ENCODE assay signal across 1 cellular context in the genomic region with DNA sequence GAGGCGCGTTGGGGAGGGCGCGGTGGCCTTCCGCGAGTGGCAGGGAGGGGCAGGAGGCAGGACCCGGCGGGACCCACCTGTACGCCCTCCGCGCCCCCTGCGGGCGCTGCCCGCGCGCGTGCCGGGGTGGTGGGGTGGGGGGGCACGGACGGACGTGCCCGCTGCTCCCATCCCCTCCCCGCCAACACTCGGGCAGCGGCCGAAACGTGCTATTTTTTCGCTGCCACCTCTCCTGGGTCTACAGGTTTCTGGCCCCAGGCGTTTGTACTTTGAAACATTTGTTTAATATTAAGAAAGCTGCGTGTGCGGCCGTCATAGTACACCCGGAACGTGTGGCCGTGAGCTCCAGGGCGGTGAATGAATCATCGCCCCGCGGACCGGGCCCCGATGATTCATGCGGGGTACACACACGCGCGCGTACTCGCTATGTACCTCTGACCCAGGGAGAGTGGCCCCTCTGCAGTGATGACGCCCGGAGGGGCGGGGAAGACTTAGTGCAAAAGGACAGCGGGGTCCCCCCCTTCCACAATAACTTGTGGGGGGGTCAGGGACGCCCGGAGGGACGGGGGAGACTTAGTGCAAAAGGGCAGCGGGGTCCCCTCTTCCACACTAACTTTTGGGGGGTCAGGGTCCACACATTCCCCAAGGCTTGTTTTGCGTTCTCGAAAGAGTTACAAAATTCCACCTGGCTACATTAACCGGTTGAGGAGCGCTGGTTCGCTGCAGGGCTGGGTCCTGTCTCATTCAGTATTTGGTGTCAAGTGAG.
TF ChIP-seq lines count a peak whose summit lies in the region.

No MANE protein-coding gene starts in this region.

TF ChIP-seq in HepG2, 621 proteins besides CTCF, POLR2A, EP300 and RAD21 (continued from another document and continues in another):
- TF ChIP-seq HMGA1 (CRISPR knock-in tag; conservative IDR thresholded peaks at IDR 0.05) (no peak), KLF9 (CRISPR knock-in tag; IDR thresholded peaks at IDR 0.05; ENCODE audit: low read depth) (no peak), ZBTB7A (CRISPR knock-in tag; IDR thresholded peaks at IDR 0.05) (0 out of 2 replicates have a peak, but pooled peaks have one; percentile 53), ZNF879 (CRISPR knock-in tag; IDR thresholded peaks at IDR 0.05) (no peak), JUN (CRISPR knock-in tag; IDR thresholded peaks at IDR 0.05) (peak; percentile 68; the same call in 1 of the 2 replicates), ZNF225 (CRISPR knock-in tag; IDR thresholded peaks at IDR 0.05) (no peak), U2AF1 (optimal IDR thresholded peaks at IDR 0.05; ENCODE audit: low read depth, low read length) (no peak), ZC3H13 (CRISPR knock-in tag; IDR thresholded peaks at IDR 0.05) (peak; percentile 73; the same call in 1 of the 2 replicates), FOXC1 (CRISPR knock-in tag; IDR thresholded peaks at IDR 0.05; ENCODE audit: borderline replicate concordance) (0 out of 2 replicates have a peak, but pooled peaks have one; percentile 34), SMAD1 (CRISPR knock-in tag; IDR thresholded peaks at IDR 0.05; ENCODE audit: borderline replicate concordance, low read depth) (no peak), DR1 (CRISPR knock-in tag; IDR thresholded peaks at IDR 0.05) (no peak), CCAR2 (optimal IDR thresholded peaks at IDR 0.05; ENCODE audit: low read depth, low read length) (no peak), FOXP4 (CRISPR knock-in tag; IDR thresholded peaks at IDR 0.05) (no peak; the same call in 1 of the 2 replicates), ZSCAN9 (CRISPR knock-in tag; IDR thresholded peaks at IDR 0.05; ENCODE audit: borderline replicate concordance) (no peak), NCOA2 (CRISPR knock-in tag; IDR thresholded peaks at IDR 0.05) (no peak; the same call in 1 of the 2 replicates), ZNF512 (CRISPR knock-in tag; IDR thresholded peaks at IDR 0.05) (no peak), ATF6 (CRISPR knock-in tag; conservative IDR thresholded peaks at IDR 0.05) (no peak), ZNF136 (CRISPR knock-in tag; IDR thresholded peaks at IDR 0.05; ENCODE audit: low read depth) (no peak), RXRA (CRISPR knock-in tag; IDR thresholded peaks at IDR 0.05) (peak; percentile 39), CAMTA2 (CRISPR knock-in tag; IDR thresholded peaks at IDR 0.05; ENCODE audit: borderline replicate concordance) (no peak), ZNF557 (CRISPR knock-in tag; IDR thresholded peaks at IDR 0.05) (no peak), NKX3-1 (CRISPR knock-in tag; IDR thresholded peaks at IDR 0.05) (no peak), ZNF547 (CRISPR knock-in tag; IDR thresholded peaks at IDR 0.05) (no peak), RARG (CRISPR knock-in tag; IDR thresholded peaks at IDR 0.05; ENCODE audit: low read depth) (no peak), ZNF615 (CRISPR knock-in tag; IDR thresholded peaks at IDR 0.05; ENCODE audit: borderline replicate concordance) (no peak), ZNF333 (CRISPR knock-in tag; IDR thresholded peaks at IDR 0.05; ENCODE audit: borderline replicate concordance) (no peak), ELF1 (CRISPR knock-in tag; IDR thresholded peaks at IDR 0.05) (no peak), ZNF577 (CRISPR knock-in tag; IDR thresholded peaks at IDR 0.05; ENCODE audit: borderline replicate concordance, low read depth) (no peak), SNAPC2 (CRISPR knock-in tag; IDR thresholded peaks at IDR 0.05) (no peak), PAXIP1 (CRISPR knock-in tag; conservative IDR thresholded peaks at IDR 0.05) (peak; percentile 76), HCFC1 (IDR thresholded peaks at IDR 0.05; ENCODE audit: low read depth, low read length) (0 out of 2 replicates have a peak, but pooled peaks have one; percentile 5), ETV6 (CRISPR knock-in tag; conservative IDR thresholded peaks at IDR 0.05) (no peak), ZSCAN25 (CRISPR knock-in tag; IDR thresholded peaks at IDR 0.05) (peak; percentile 67; the same call in 1 of the 2 replicates), POLR2AphosphoS5 (IDR thresholded peaks at IDR 0.05; ENCODE audit: low read depth, low read length) (peak; percentile 52; the same call in 1 of the 2 replicates), HDAC2 (CRISPR knock-in tag; IDR thresholded peaks at IDR 0.05) (no peak; the same call in 1 of the 2 replicates), HNRNPH1 (optimal IDR thresholded peaks at IDR 0.05; ENCODE audit: low read depth, low read length) (no peak), MYC (CRISPR knock-in tag; IDR thresholded peaks at IDR 0.05; ENCODE audit: borderline replicate concordance) (no peak), HMG20B (CRISPR knock-in tag; conservative IDR thresholded peaks at IDR 0.05) (no peak), KAT8 (CRISPR knock-in tag; IDR thresholded peaks at IDR 0.05) (0 out of 2 replicates have a peak, but pooled peaks have one; percentile 20), ZNF766 (CRISPR knock-in tag; IDR thresholded peaks at IDR 0.05; ENCODE audit: borderline replicate concordance) (no peak), NFYB (CRISPR knock-in tag; IDR thresholded peaks at IDR 0.05) (no peak), ZNF317 (CRISPR knock-in tag; IDR thresholded peaks at IDR 0.05) (0 out of 2 replicates have a peak, but pooled peaks have one; percentile 41), ZKSCAN8 (CRISPR knock-in tag; IDR thresholded peaks at IDR 0.05; ENCODE audit: borderline replicate concordance) (no peak), ZNF614 (CRISPR knock-in tag; IDR thresholded peaks at IDR 0.05; ENCODE audit: borderline replicate concordance) (no peak), PPARG (CRISPR knock-in tag; conservative IDR thresholded peaks at IDR 0.05) (0 out of 2 replicates have a peak, but pooled peaks have one; percentile 60), ZNF101 (CRISPR knock-in tag; IDR thresholded peaks at IDR 0.05; ENCODE audit: borderline replicate concordance, low read depth) (no peak), KAT7 (CRISPR knock-in tag; IDR thresholded peaks at IDR 0.05; ENCODE audit: borderline replicate concordance) (no peak), CENPBD1 (CRISPR knock-in tag; IDR thresholded peaks at IDR 0.05; ENCODE audit: borderline replicate concordance, low read depth) (no peak), GTF3A (CRISPR knock-in tag; conservative IDR thresholded peaks at IDR 0.05) (0 out of 2 replicates have a peak, but pooled peaks have one; percentile 33), MZF1 (CRISPR knock-in tag; IDR thresholded peaks at IDR 0.05; ENCODE audit: borderline replicate concordance) (no peak), RCOR2 (CRISPR knock-in tag; IDR thresholded peaks at IDR 0.05) (no peak), ZNF234 (CRISPR knock-in tag; conservative IDR thresholded peaks at IDR 0.05) (peak; percentile 24; the same call in 1 of the 2 replicates), ZNF230 (CRISPR knock-in tag; IDR thresholded peaks at IDR 0.05) (no peak), ATF3 (CRISPR knock-in tag; IDR thresholded peaks at IDR 0.05) (peak; percentile 80), PHF5A (CRISPR knock-in tag; IDR thresholded peaks at IDR 0.05; ENCODE audit: low read depth, unreplicated experiment) (no peak), RBM22 (optimal IDR thresholded peaks at IDR 0.05; ENCODE audit: low read length) (no peak), ZNF598 (CRISPR knock-in tag; IDR thresholded peaks at IDR 0.05; ENCODE audit: borderline replicate concordance) (no peak)
- TF ChIP-seq, protein P1, sequence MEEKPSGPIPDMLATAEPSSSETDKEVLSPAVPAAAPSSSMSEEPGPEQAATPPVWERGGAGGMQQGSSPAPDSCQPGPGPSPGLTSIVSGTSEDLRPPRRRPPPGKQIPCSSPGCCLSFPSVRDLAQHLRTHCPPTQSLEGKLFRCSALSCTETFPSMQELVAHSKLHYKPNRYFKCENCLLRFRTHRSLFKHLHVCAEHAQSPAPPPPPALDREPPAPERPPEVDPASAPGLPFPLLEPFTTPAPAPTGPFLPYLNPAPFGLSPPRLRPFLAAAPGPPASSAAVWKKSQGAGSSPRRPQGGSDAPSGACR (CRISPR knock-in tag; IDR thresholded peaks at IDR 0.05), result no peak
- TF ChIP-seq, protein P2, sequence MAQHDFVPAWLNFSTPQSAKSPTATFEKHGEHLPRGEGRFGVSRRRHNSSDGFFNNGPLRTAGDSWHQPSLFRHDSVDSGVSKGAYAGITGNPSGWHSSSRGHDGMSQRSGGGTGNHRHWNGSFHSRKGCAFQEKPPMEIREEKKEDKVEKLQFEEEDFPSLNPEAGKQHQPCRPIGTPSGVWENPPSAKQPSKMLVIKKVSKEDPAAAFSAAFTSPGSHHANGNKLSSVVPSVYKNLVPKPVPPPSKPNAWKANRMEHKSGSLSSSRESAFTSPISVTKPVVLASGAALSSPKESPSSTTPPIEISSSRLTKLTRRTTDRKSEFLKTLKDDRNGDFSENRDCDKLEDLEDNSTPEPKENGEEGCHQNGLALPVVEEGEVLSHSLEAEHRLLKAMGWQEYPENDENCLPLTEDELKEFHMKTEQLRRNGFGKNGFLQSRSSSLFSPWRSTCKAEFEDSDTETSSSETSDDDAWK (CRISPR knock-in tag; IDR thresholded peaks at IDR 0.05), result no peak
